8 cellular contexts compared by ENCODE assay signal in genomic region chr22:46149493-46149997, GRCh38. TPM values are rescaled to one million over a fixed set of nuclear protein-coding genes. Genes with fewer than 3 reads are reported as not detected.
DNase-seq lines count a peak whose midpoint lies in the region; ATAC-seq and TF ChIP-seq lines count a peak whose summit lies in the region.

No MANE protein-coding gene starts in this region.

- no peaks in the 10 kb centered on the region for H3K9me3 Mint-ChIP-seq in Calu3 (ENCODE audit: low read depth, unreplicated experiment)
- no peaks in the 10 kb centered on the region for H3K9me3 Mint-ChIP-seq in activated CD4-positive, alpha-beta memory T cell treated with anti-CD3 and anti-CD28 coated beads for 36 hours
- H3K9me3 Mint-ChIP-seq in effector memory CD8-positive, alpha-beta T cell = no peaks in the 10 kb centered on the region

- H3K27ac ChIP-seq in KOPT-K1 (ENCODE audit: low read depth, low read length, poor library complexity, severe bottlenecking) = peak overlapping the region; percentile 8

- no peak for TF ChIP-seq CTCF in Calu3 (IDR thresholded peaks at IDR 0.05; ENCODE audit: unreplicated experiment)

- H3K27me3 Mint-ChIP-seq in Calu3 (ENCODE audit: unreplicated experiment) = peaks cover 44% of the 10 kb centered on the region
- peaks cover 6% of the 10 kb centered on the region for H3K27me3 Mint-ChIP-seq in activated CD4-positive, alpha-beta memory T cell treated with anti-CD3 and anti-CD28 coated beads for 36 hours
- no peaks in the 10 kb centered on the region for H3K27me3 Mint-ChIP-seq in effector memory CD8-positive, alpha-beta T cell

- no peaks in the 10 kb centered on the region for H3K4me1 Mint-ChIP-seq in Calu3 (ENCODE audit: low read depth, unreplicated experiment)
- peaks cover 16% of the 10 kb centered on the region for H3K4me1 Mint-ChIP-seq in activated CD4-positive, alpha-beta memory T cell treated with anti-CD3 and anti-CD28 coated beads for 36 hours (ENCODE audit: low read depth)
- H3K4me1 Mint-ChIP-seq in effector memory CD8-positive, alpha-beta T cell (ENCODE audit: low read depth in 2 of 2) = peaks cover 13 to 19% of the 10 kb centered on the region in 2 donors

- DNase-seq in Calu3 (peak; percentile 57), mesenteric fat pad (ENCODE audit: low spot score) (peak; percentile 91)
- peak; percentile 48 for DNase-seq in activated CD4-positive, alpha-beta memory T cell treated with anti-CD3 and anti-CD28 coated beads for 36 hours
- DNase-seq in effector memory CD8-positive, alpha-beta T cell = peak; percentile 27 to 34 (median 33)
- DNase-seq in stimulated activated naive CD8-positive, alpha-beta T cell treated with anti-CD3 and anti-CD28 coated beads, Interleukin-15, Interleukin-2, amounts not matched to agents 100 U/mL and 50 U/mL, for 24 hours = peak; percentile 34

- no TSS peak for BruUV-seq in Calu3 (replicated peaks; lab: Mats Ljungman, UMichigan)

- H3K36me3 ChIP-seq in KOPT-K1 (ENCODE audit: insufficient read depth, low read length) = no peaks in the 10 kb centered on the region

- ATAC-seq in effector memory CD8-positive, alpha-beta T cell (replicated peaks) = peak; percentile 15
- no peak for ATAC-seq in stimulated activated naive CD8-positive, alpha-beta T cell treated with anti-CD3 and anti-CD28 coated beads, Interleukin-15, Interleukin-2, amounts not matched to agents 100 U/mL and 50 U/mL, for 24 hours
- no peak for ATAC-seq in GM19397 (IDR thresholded peaks at IDR 0.05; ENCODE audit: unreplicated experiment)
- ATAC-seq in GM19395 (IDR thresholded peaks at IDR 0.05; ENCODE audit: unreplicated experiment) = no peak

- H3K36me3 Mint-ChIP-seq in Calu3 (ENCODE audit: insufficient read depth, unreplicated experiment) = peaks cover 31% of the 10 kb centered on the region
- peaks cover 4% of the 10 kb centered on the region for H3K36me3 Mint-ChIP-seq in activated CD4-positive, alpha-beta memory T cell treated with anti-CD3 and anti-CD28 coated beads for 36 hours
- peaks cover 14% of the 10 kb centered on the region for H3K36me3 Mint-ChIP-seq in effector memory CD8-positive, alpha-beta T cell (ENCODE audit: insufficient read depth)

- CTCF ChIA-PET in Calu3 (lab: Charles Lee) = interaction anchor here (0.6 to 1.0 kb wide), 3 partner anchors 13 to 147 kb away, joined by 3 to 5 read pairs (median 4); partner anchors contain the start of genes GTSE1 and TTC38
- CTCF ChIA-PET in activated CD4-positive, alpha-beta memory T cell treated with anti-CD3 and anti-CD28 coated beads for 36 hours (lab: Charles Lee) = interaction anchor here (1.0 to 3.7 kb wide), 2 partner anchors 101 to 143 kb away, joined by 3 to 13 read pairs; partner anchors contain the start of gene CDPF1

- peak overlapping the region; percentile 81 for H3K4me3 Mint-ChIP-seq in Calu3 (ENCODE audit: low read depth, unreplicated experiment)
- peak overlapping the region; percentile 68 for H3K4me3 Mint-ChIP-seq in activated CD4-positive, alpha-beta memory T cell treated with anti-CD3 and anti-CD28 coated beads for 36 hours
- peak overlapping the region; percentile 88 to 90 for H3K4me3 Mint-ChIP-seq in effector memory CD8-positive, alpha-beta T cell

- peak overlapping the region; percentile 43 for H3K27ac Mint-ChIP-seq in Calu3 (ENCODE audit: unreplicated experiment)
- H3K27ac Mint-ChIP-seq in activated CD4-positive, alpha-beta memory T cell treated with anti-CD3 and anti-CD28 coated beads for 36 hours = no peak overlapping the region
- H3K27ac Mint-ChIP-seq in effector memory CD8-positive, alpha-beta T cell = peak overlapping the region; percentile 86 to 87

- POLR2A ChIA-PET in activated CD4-positive, alpha-beta memory T cell treated with anti-CD3 and anti-CD28 coated beads for 36 hours (lab: Charles Lee) = no interaction called here

- intact Hi-C loops in Calu3 (cut with micrococcal nuclease; ENCODE audit: unreplicated experiment) = no loop called here
- intact Hi-C loops in activated CD4-positive, alpha-beta memory T cell treated with anti-CD3 and anti-CD28 coated beads for 36 hours (cut with micrococcal nuclease) = loop anchor here (2.0 to 5.0 kb wide), 2 partner anchors 101 to 148 kb away; partner anchors contain the start of genes CDPF1 and GTSE1

- H3K9me3 ChIP-seq in KOPT-K1 (ENCODE audit: insufficient read depth, low read length, poor library complexity, severe bottlenecking) = no peaks in the 10 kb centered on the region

RNA-seq across cellular contexts. Expression of gene PPARA, which starts 0.8 kb away (rescaled TPM):
- total RNA-seq in Calu3 (2022) = 22.7 and 31.5 TPM in 2 replicates
- 10 to 100 TPM; 11.1 to 13.3 TPM for total RNA-seq in activated CD4-positive, alpha-beta memory T cell treated with anti-CD3 and anti-CD28 coated beads for 36 hours
- 37.6 TPM for total RNA-seq in mesenteric fat pad

Comparison
In these comparisons a context has a peak if more than half of its experiments do, and no peak if none do; other contexts are left out.
1. DNase-seq: peak in every context shown above with its lines; median percentile 91 in mesenteric fat pad; 57 in Calu3; 48 in activated CD4-positive, alpha-beta memory T cell treated with anti-CD3 and anti-CD28 coated beads for 36 hours; 34 in stimulated activated naive CD8-positive, alpha-beta T cell treated with anti-CD3 and anti-CD28 coated beads, Interleukin-15, Interleukin-2, amounts not matched to agents 100 U/mL and 50 U/mL, for 24 hours; 33 in effector memory CD8-positive, alpha-beta T cell.